In the genomic region with DNA sequence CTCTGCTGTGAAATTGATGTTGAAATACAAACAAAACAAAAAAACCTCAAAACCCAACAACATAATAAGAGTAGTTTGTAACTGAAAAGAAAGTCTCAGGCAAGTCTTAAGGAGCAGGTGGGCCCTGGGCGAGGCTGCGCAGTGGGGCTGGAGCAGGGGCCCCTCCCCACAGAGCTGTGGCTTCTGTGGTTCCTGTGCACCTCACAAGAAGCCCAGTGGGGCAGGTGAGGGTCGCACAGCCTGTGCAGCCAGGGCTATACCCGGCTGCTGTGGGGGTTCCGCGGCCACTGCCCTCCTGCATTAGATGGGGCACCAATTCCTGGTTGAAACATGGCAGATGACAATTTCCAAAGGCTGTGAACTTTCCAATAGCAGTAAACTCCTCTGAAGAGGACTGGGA, we compare ENCODE assay signal across 13 cellular contexts.
DNase-seq lines count a peak whose midpoint lies in the region; ATAC-seq and TF ChIP-seq lines count a peak whose summit lies in the region.
"Had no signal": no experiment of that assay in that cellular context is flagged by ENCODE, and none has a peak within 500 bp of the region (broad histone marks: within the 10 kb centered on the region; RNA-seq: fewer than 3 reads in every experiment).

No MANE protein-coding gene starts in this region.

- H3K27ac ChIP-seq in SK-N-SH (ENCODE audit: low read depth in 2 of 2, low read length in 1 of 2) (peak overlapping the region in 1 of 2 experiments; percentile 44; a peak in 1 of 4 replicates), colonic mucosa (peak overlapping the region; percentile 79), tibial artery (peak overlapping the region; percentile 12 to 41)
- H3K27ac ChIP-seq: epithelial cell of prostate had no signal

- no peak for TF ChIP-seq RAD21 in SK-N-SH (IDR thresholded peaks at IDR 0.05; ENCODE audit: low read length)

- H3K4me1 Mint-ChIP-seq in naive B cell = peaks cover 74 to 92% (median 85%) of the 10 kb centered on the region in 3 donors
- H3K4me1 Mint-ChIP-seq in activated CD4-positive, alpha-beta T cell treated with anti-CD3 and anti-CD28 coated beads, Interleukin-2, amount 10 ng/mL, durations not matched to agents 24 days and 14 days = peaks cover 12% of the 10 kb centered on the region

- no peaks in the 10 kb centered on the region for H3K27me3 Mint-ChIP-seq in naive B cell
- peaks cover 22% of the 10 kb centered on the region for H3K27me3 Mint-ChIP-seq in activated CD4-positive, alpha-beta T cell treated with anti-CD3 and anti-CD28 coated beads, Interleukin-2, amount 10 ng/mL, durations not matched to agents 24 days and 14 days

- H3K4me3 ChIP-seq in SK-N-SH (ENCODE audit: low read depth in 2 of 2, low read length in 1 of 2) (no peak overlapping the region), colonic mucosa (no peak overlapping the region), tibial artery (no peak overlapping the region)

- intact Hi-C loops in colonic mucosa (cut with DNase I) = no loop called here
- intact Hi-C loops in tibial artery (cut with DNase I; ENCODE audit: low total_unique reads) = no loop called here
- intact Hi-C loops in activated CD4-positive, alpha-beta T cell treated with anti-CD3 and anti-CD28 coated beads, Interleukin-2, amount 10 ng/mL, durations not matched to agents 24 days and 14 days (cut with micrococcal nuclease) = no loop called here

- peaks cover 8% of the 10 kb centered on the region for H3F3A ChIP-seq in SK-N-SH (replicated peaks; ENCODE audit: insufficient read depth)

- ATAC-seq in SK-N-SH treated with all-trans-retinoic acid at 6 μM for 48 hours = no peak; the same call in 2 of the 3 replicates
- peak; percentile 35 to 51 for ATAC-seq in naive B cell (ENCODE audit: low read depth in 2 of 2)
- ATAC-seq: T-cell had no signal

- no peak for TF ChIP-seq EP300 in SK-N-SH (IDR thresholded peaks at IDR 0.05; ENCODE audit: borderline replicate concordance in 1 of 2, low read depth in 1 of 2, low read length in 1 of 2)

- 0 out of 2 replicates have a peak overlapping the region, but pooled peaks have one; percentile 5 for H3K4me2 ChIP-seq in SK-N-SH

- H3K9me3 ChIP-seq in SK-N-SH = no peaks in the 10 kb centered on the region
- H3K9me3 ChIP-seq in colonic mucosa = no peaks in the 10 kb centered on the region
- no peaks in the 10 kb centered on the region for H3K9me3 ChIP-seq in tibial artery

- POLR2A ChIA-PET in SK-N-SH (lab: Yijun Ruan, JAX) = no interaction called here

- H3K9ac ChIP-seq in SK-N-SH (no peak overlapping the region), colonic mucosa (ENCODE audit: low read depth in 2 of 2, low read length in 2 of 2) (peak overlapping the region; percentile 28 to 56)

- H3K27ac Mint-ChIP-seq in naive B cell = peak overlapping the region in 3 of 6 donors; percentile 20 to 94 (median 70)
- no peak overlapping the region for H3K27ac Mint-ChIP-seq in activated CD4-positive, alpha-beta T cell treated with anti-CD3 and anti-CD28 coated beads, Interleukin-2, amount 10 ng/mL, durations not matched to agents 24 days and 14 days
- H3K27ac Mint-ChIP-seq: T-cell had no signal

- no peaks in the 10 kb centered on the region for H3K9me2 ChIP-seq in SK-N-SH

- no peak overlapping the region for H2AFZ ChIP-seq in SK-N-SH (ENCODE audit: low read depth)

- H3K27me3 ChIP-seq in SK-N-SH (ENCODE audit: insufficient read depth) (no peaks in the 10 kb centered on the region), colonic mucosa (no peaks in the 10 kb centered on the region), tibial artery (no peaks in the 10 kb centered on the region)

- H3K4me3 Mint-ChIP-seq in naive B cell = peak overlapping the region in 3 of 8 donors; percentile 23 to 78 (median 23)
- no peak overlapping the region for H3K4me3 Mint-ChIP-seq in activated CD4-positive, alpha-beta T cell treated with anti-CD3 and anti-CD28 coated beads, Interleukin-2, amount 10 ng/mL, durations not matched to agents 24 days and 14 days
- H3K4me3 Mint-ChIP-seq: T-cell had no signal

- DNase-seq in SK-N-SH = no peak
- DNase-seq in colonic mucosa = no peak
- DNase-seq in naive B cell = no peak
- DNase-seq in tibial artery = no peak
- DNase-seq in activated CD4-positive, alpha-beta T cell treated with anti-CD3 and anti-CD28 coated beads, Interleukin-2, amount 10 ng/mL, durations not matched to agents 24 days and 14 days = no peak
- no peak for DNase-seq in GF-D8 (lab: John Stamatoyannopoulos, UW)
- no peak for DNase-seq in NCI-H2171 treated with DMSO at 0.1 percent for 48 hours (lab: John Stamatoyannopoulos, UW)
- DNase-seq: 8988T; activated CD4-positive, alpha-beta T cell treated with anti-CD3 and anti-CD28 coated beads, Interleukin-2, amount 50 U/mL, for 1 hour; NCI-H2081 treated with DMSO at 0.1 percent for 48 hours; T-cell had no signal

- peaks cover 7 to 9% of the 10 kb centered on the region in 2 donors for H3K36me3 Mint-ChIP-seq in naive B cell
- no peaks in the 10 kb centered on the region for H3K36me3 Mint-ChIP-seq in activated CD4-positive, alpha-beta T cell treated with anti-CD3 and anti-CD28 coated beads, Interleukin-2, amount 10 ng/mL, durations not matched to agents 24 days and 14 days (ENCODE audit: low read depth)
- H3K36me3 Mint-ChIP-seq: T-cell had no signal

- CTCF ChIA-PET in SK-N-SH (lab: Yijun Ruan, JAX) = no interaction called here

- peaks cover 100% of the 10 kb centered on the region for H3K79me2 ChIP-seq in SK-N-SH (ENCODE audit: insufficient read depth)

- H3K9me3 Mint-ChIP-seq in naive B cell = no peaks in the 10 kb centered on the region
- no peaks in the 10 kb centered on the region for H3K9me3 Mint-ChIP-seq in activated CD4-positive, alpha-beta T cell treated with anti-CD3 and anti-CD28 coated beads, Interleukin-2, amount 10 ng/mL, durations not matched to agents 24 days and 14 days
- H3K9me3 Mint-ChIP-seq: T-cell had no signal

- no peak for TF ChIP-seq CTCF in SK-N-SH (IDR thresholded peaks at IDR 0.05)
- TF ChIP-seq CTCF in colonic mucosa (IDR thresholded peaks at IDR 0.05) = no peak
- TF ChIP-seq CTCF in tibial artery (IDR thresholded peaks at IDR 0.05) = no peak

- peaks cover 99% of the 10 kb centered on the region for H4K20me1 ChIP-seq in SK-N-SH (ENCODE audit: insufficient read depth)

- H3K4me1 ChIP-seq in SK-N-SH (ENCODE audit: control insufficient read depth in 1 of 2, insufficient read depth in 2 of 2, low read depth in 1 of 2, low read length in 1 of 2) (peaks cover 27 to 29% of the 10 kb centered on the region in 2 experiments; a peak in 3 of 4 replicates), colonic mucosa (peaks cover 12% of the 10 kb centered on the region), tibial artery (peaks cover 0 to 67% (median 46%) of the 10 kb centered on the region in 4 donors)

- WGBS in SK-N-SH (ENCODE audit: low lambda C conversion rate) = 92% methylated on average over 5 of the region's 6 CpGs

- H3K36me3 ChIP-seq in SK-N-SH (replicated peaks in 1 of 2; ENCODE audit: control insufficient read depth in 1 of 2, insufficient read depth in 2 of 2, low read length in 1 of 2) (peaks cover 0 to 19% of the 10 kb centered on the region in 2 experiments), colonic mucosa (no peaks in the 10 kb centered on the region), tibial artery (no peaks in the 10 kb centered on the region)

TF ChIP-seq in SK-N-SH, 30 proteins besides CTCF, POLR2A, EP300 and RAD21 (continues in another document):
- TF ChIP-seq EZH2phosphoT487 (IDR thresholded peaks at IDR 0.05; ENCODE audit: borderline replicate concordance, low read depth) (no peak), NFIC (IDR thresholded peaks at IDR 0.05; ENCODE audit: borderline replicate concordance) (no peak), POLR2AphosphoS5 (IDR thresholded peaks at IDR 0.05; ENCODE audit: low read depth, low read length) (no peak), JUND (IDR thresholded peaks at IDR 0.05) (no peak), PBX3 (IDR thresholded peaks at IDR 0.05) (no peak), CHD2 (IDR thresholded peaks at IDR 0.05; ENCODE audit: low read length, partially characterized antibody) (no peak), YY1 (IDR thresholded peaks at IDR 0.05; ENCODE audit: low read depth) (no peak), TEAD4 (IDR thresholded peaks at IDR 0.05; ENCODE audit: borderline replicate concordance, insufficient read depth) (no peak), ELF1 (IDR thresholded peaks at IDR 0.05) (no peak)

TF ChIP-seq in SK-N-SH treated with all-trans-retinoic acid at 6 μM for 48 hours, 23 proteins besides CTCF, POLR2A, EP300 and RAD21:
- TF ChIP-seq ZNF8 (CRISPR knock-in tag; IDR thresholded peaks at IDR 0.05) = no peak
- no peak for TF ChIP-seq BACH2 (CRISPR knock-in tag; IDR thresholded peaks at IDR 0.05; ENCODE audit: borderline replicate concordance)
- no peak for TF ChIP-seq CSDC2 (CRISPR knock-in tag; IDR thresholded peaks at IDR 0.05)
